22 cellular contexts compared by ENCODE assay signal in genomic region chr14:93951798-93952540, GRCh38. TPM values are rescaled to one million over a fixed set of nuclear protein-coding genes. Genes with fewer than 3 reads are reported as not detected.
DNase-seq lines count a peak whose midpoint lies in the region; ATAC-seq and TF ChIP-seq lines count a peak whose summit lies in the region.
"Had no signal": no experiment of that assay in that cellular context is flagged by ENCODE, and none has a peak within 500 bp of the region (broad histone marks: within the 10 kb centered on the region; RNA-seq: fewer than 3 reads in every experiment).

No MANE protein-coding gene starts in this region.

- H3K4me2 ChIP-seq in BLaER1: peak overlapping the region; percentile 91; the same call in 1 of the 2 replicates

- H3K27ac ChIP-seq in BLaER1 (no peak overlapping the region), ascending aorta (peak overlapping the region; percentile 20 to 24)
- H3K27ac ChIP-seq: epithelial cell of prostate, parathyroid adenoma had no signal

- no peaks in the 10 kb centered on the region for H4K20me1 ChIP-seq in BLaER1

- H3K9ac ChIP-seq in BLaER1: no peak overlapping the region
- H3K9ac ChIP-seq: parathyroid adenoma had no signal

- ATAC-seq in HG03175 (IDR thresholded peaks at IDR 0.05; ENCODE audit: unreplicated experiment): no peak
- ATAC-seq: heart left ventricle, Panc1 had no signal

- peaks cover 48% of the 10 kb centered on the region for H3K4me1 Mint-ChIP-seq in CD14-positive monocyte

- H3K27me3 Mint-ChIP-seq in CD14-positive monocyte (ENCODE audit: low read depth in 3 of 3): peaks cover 0 to 6% (median 0%) of the 10 kb centered on the region in 3 donors

- H3K27me3 ChIP-seq in BLaER1 (no peaks in the 10 kb centered on the region), ascending aorta (no peaks in the 10 kb centered on the region)
- H3K27me3 ChIP-seq: heart left ventricle, spleen had no signal

- TF ChIP-seq CTCF in CD14-positive monocyte (IDR thresholded peaks at IDR 0.05) (no peak), ascending aorta (IDR thresholded peaks at IDR 0.05) (no peak)

- DNase-seq in CD14-positive monocyte (ENCODE audit: low spot score) (no peak), NCI-H2171 treated with DMSO at 0.1 percent for 48 hours (lab: John Stamatoyannopoulos, UW) (peak; percentile 41), ascending aorta (ENCODE audit: low spot score in 2 of 2) (no peak), NCI-H510A treated with DMSO at 0.1 percent for 48 hours (lab: John Stamatoyannopoulos, UW) (no peak), DMS153 (lab: John Stamatoyannopoulos, UW) (no peak)
- DNase-seq: activated CD4-positive, CD25-positive, alpha-beta regulatory T cell treated with anti-CD3 and anti-CD28 coated beads, Interleukin-2, amount 50 U/mL, for 72 hours; activated T-cell treated with anti-CD3 and anti-CD28 coated beads, Interleukin-2, amount 50 U/mL, for 4 hours; amygdala; cortex of kidney; H9; NCI-H1436; spleen had no signal

- no peak overlapping the region for H3K4me3 Mint-ChIP-seq in CD14-positive monocyte
- H3K4me3 Mint-ChIP-seq: activated T-cell treated with anti-CD3 and anti-CD28 coated beads, Interleukin-2, amount 50 U/mL, for 4 hours; H9 had no signal

- H3K4me1 ChIP-seq in BLaER1 (peaks cover 59% of the 10 kb centered on the region), ascending aorta (peaks cover 6 to 19% of the 10 kb centered on the region in 2 donors)
- H3K4me1 ChIP-seq: parathyroid adenoma had no signal

- H3K27ac Mint-ChIP-seq in CD14-positive monocyte: peak overlapping the region in 4 of 7 donors; percentile 18 to 58 (median 40)

- H3K4me3 ChIP-seq in BLaER1 (no peak overlapping the region), ascending aorta (no peak overlapping the region)
- H3K4me3 ChIP-seq: heart left ventricle, spleen had no signal

- H3K36me3 ChIP-seq in BLaER1 (no peaks in the 10 kb centered on the region; the same call in 1 of the 2 replicates), ascending aorta (peaks cover 54 to 64% of the 10 kb centered on the region in 2 donors)

- peaks cover 12 to 14% of the 10 kb centered on the region in 2 donors for H3K36me3 Mint-ChIP-seq in CD14-positive monocyte

- H3K9me3 ChIP-seq in BLaER1: no peaks in the 10 kb centered on the region
- H3K9me3 ChIP-seq in ascending aorta: no peaks in the 10 kb centered on the region
- H3K9me3 ChIP-seq: heart left ventricle, spleen had no signal

- H3K9me3 Mint-ChIP-seq in CD14-positive monocyte: peaks cover 0 to 3% (median 0%) of the 10 kb centered on the region in 7 donors
- H3K9me3 Mint-ChIP-seq: activated T-cell treated with anti-CD3 and anti-CD28 coated beads, Interleukin-2, amount 50 U/mL, for 4 hours; H9 had no signal

- intact Hi-C loops in CD14-positive monocyte (cut with micrococcal nuclease): no loop called here
- intact Hi-C loops in ascending aorta (cut with DNase I): no loop called here

RNA-seq across cellular contexts. Expression of gene ASB2, which starts 24.4 kb away (rescaled TPM):
- polyA plus RNA-seq in CD14-positive monocyte: 1 to 10 TPM in 1 of 2 donors, under 1 TPM in 1; 0.25 to 1.4 TPM
- total RNA-seq in ascending aorta: 58.6 TPM
- total RNA-seq: NCI-H460 had no signal

RNA-seq across cellular contexts. Expression of gene FAM181A, which starts 24.8 kb away (rescaled TPM):
- not detected for polyA plus RNA-seq in CD14-positive monocyte
- not detected for total RNA-seq in ascending aorta
- total RNA-seq: activated T-cell treated with anti-CD3 and anti-CD28 coated beads, Interleukin-2, amount 50 U/mL, for 4 hours; H9; heart left ventricle; kidney epithelial cell; NCI-H460; spleen; T-helper 1 cell treated with Interleukin-12 subunit alpha and Interleukin-12 subunit beta and Interleukin-4 antibody, amounts not matched to agents 30 ng/mL and 1 ng/mL, for 36 hours had no signal
- polyA plus RNA-seq: BJ, heart left ventricle, spleen had no signal

RNA-seq across cellular contexts. Expression of gene CCDC197, which starts 45.1 kb away (rescaled TPM):
- polyA plus RNA-seq in CD14-positive monocyte: not detected
- total RNA-seq in ascending aorta: not detected
- total RNA-seq: H9; kidney epithelial cell; NCI-H460; spleen; T-helper 1 cell treated with Interleukin-12 subunit alpha and Interleukin-12 subunit beta and Interleukin-4 antibody, amounts not matched to agents 30 ng/mL and 1 ng/mL, for 36 hours had no signal
- polyA plus RNA-seq: BJ, spleen had no signal
